Comparison of ENCODE assay signal across 15 cellular contexts in the genomic region with DNA sequence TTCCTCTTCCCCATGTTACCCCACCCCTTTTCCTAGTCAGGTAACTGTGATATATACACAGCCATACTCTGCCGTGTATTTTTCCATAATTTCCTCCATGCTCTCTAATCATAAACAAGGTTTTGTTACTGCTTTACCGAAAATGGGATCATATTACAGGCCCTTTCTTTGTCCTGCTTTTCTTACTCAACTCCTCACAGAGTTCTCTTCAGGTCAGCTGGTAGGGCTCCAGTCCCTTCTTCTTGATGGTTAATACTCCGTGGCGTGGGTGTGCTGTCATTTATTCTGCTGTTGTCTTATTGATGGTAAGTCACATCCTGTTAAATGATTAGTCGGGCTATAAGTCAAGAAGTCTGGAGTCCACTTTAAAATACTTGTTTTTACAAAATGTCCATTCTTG. TPM values are rescaled to one million over a fixed set of nuclear protein-coding genes. Genes with fewer than 3 reads are reported as not detected.
DNase-seq lines count a peak whose midpoint lies in the region; ATAC-seq, FAIRE-seq and TF ChIP-seq lines count a peak whose summit lies in the region.
"Had no signal": no experiment of that assay in that cellular context is flagged by ENCODE, and none has a peak within 500 bp of the region (broad histone marks: within the 10 kb centered on the region; RNA-seq: fewer than 3 reads in every experiment).

No MANE protein-coding gene starts in this region.

- intact Hi-C loops in MCF 10A (cut with micrococcal nuclease) = no loop called here

- POLR2A ChIA-PET in MCF 10A (lab: Yijun Ruan, JAX) = interaction anchor here (1.4 to 1.5 kb wide), 2 partner anchors 15 to 27 kb away, joined by 3 read pairs; no protein-coding TSS in a partner anchor

- DNase-seq in AG10803 (ENCODE audit: low read depth) (peak; percentile 58), HTR-8/SVneo (ENCODE audit: insufficient read length, low spot score) (peak; percentile 47), MCF 10A (ENCODE audit: unreplicated experiment) (peak; percentile 61), kidney tubule cell (ENCODE audit: low spot score) (peak; percentile 13), SHP77 (lab: John Stamatoyannopoulos, UW) (no peak)
- no peak for DNase-seq in T-helper 2 cell treated with Interferon-gamma antibody and Interleukin-4, amounts not matched to agents 5 μg/mL and 100 μg/mL, for 36 hours (ENCODE audit: low spot score)
- DNase-seq: activated CD4-positive, alpha-beta T cell treated with anti-CD3 and anti-CD28 coated beads, Interleukin-2, amount 50 U/mL, for 1 hour; activated gamma-delta T cell treated with Interleukin-2 at 50 U/mL for 16 hours; T-cell had no signal

- no peak for FAIRE-seq in HTR-8/SVneo (lab: Jason Lieb, UNC)
- FAIRE-seq: urothelium cell line had no signal

- peaks cover 22% of the 10 kb centered on the region for H3K36me3 Mint-ChIP-seq in MCF 10A (ENCODE audit: insufficient read depth, unreplicated experiment)
- H3K36me3 Mint-ChIP-seq in T-helper 2 cell treated with Interferon-gamma antibody and Interleukin-4, amounts not matched to agents 5 μg/mL and 100 μg/mL, for 36 hours (ENCODE audit: low read depth) = peaks cover 12% of the 10 kb centered on the region

- H3K27ac Mint-ChIP-seq in MCF 10A (ENCODE audit: low read depth, unreplicated experiment) = peak overlapping the region; percentile 12
- no peak overlapping the region for H3K27ac Mint-ChIP-seq in T-helper 2 cell treated with Interferon-gamma antibody and Interleukin-4, amounts not matched to agents 5 μg/mL and 100 μg/mL, for 36 hours
- H3K27ac Mint-ChIP-seq: dendritic cell treated with granulocyte-macrophage colony-stimulating factor and Interleukin-4, amounts not matched to agents 40 ng/mL and 50 ng/mL, for 4 days had no signal

- CTCF ChIA-PET in MCF 10A (lab: Yijun Ruan, JAX) = no interaction called here

- ATAC-seq in HG02870 (IDR thresholded peaks at IDR 0.05; ENCODE audit: unreplicated experiment) (no peak), HG02884 (IDR thresholded peaks at IDR 0.05; ENCODE audit: unreplicated experiment) (no peak)
- ATAC-seq: HCT116, T-cell had no signal

- no peak overlapping the region for H3K4me3 Mint-ChIP-seq in MCF 10A (ENCODE audit: unreplicated experiment)
- H3K4me3 Mint-ChIP-seq in T-helper 2 cell treated with Interferon-gamma antibody and Interleukin-4, amounts not matched to agents 5 μg/mL and 100 μg/mL, for 36 hours = no peak overlapping the region
- H3K4me3 Mint-ChIP-seq: CD14-positive monocyte; dendritic cell treated with granulocyte-macrophage colony-stimulating factor and Interleukin-4, amounts not matched to agents 40 ng/mL and 50 ng/mL, for 4 days; T-cell had no signal

- peaks cover 18% of the 10 kb centered on the region for H3K4me1 Mint-ChIP-seq in MCF 10A (ENCODE audit: insufficient read depth, unreplicated experiment)
- H3K4me1 Mint-ChIP-seq in T-helper 2 cell treated with Interferon-gamma antibody and Interleukin-4, amounts not matched to agents 5 μg/mL and 100 μg/mL, for 36 hours (ENCODE audit: low read depth) = peaks cover 19% of the 10 kb centered on the region
- H3K4me1 Mint-ChIP-seq: CD14-positive monocyte had no signal

- H3K9me3 Mint-ChIP-seq in MCF 10A (ENCODE audit: unreplicated experiment) = no peaks in the 10 kb centered on the region
- H3K9me3 Mint-ChIP-seq in T-helper 2 cell treated with Interferon-gamma antibody and Interleukin-4, amounts not matched to agents 5 μg/mL and 100 μg/mL, for 36 hours = no peaks in the 10 kb centered on the region
- H3K9me3 Mint-ChIP-seq: CD14-positive monocyte; dendritic cell treated with granulocyte-macrophage colony-stimulating factor and Interleukin-4, amounts not matched to agents 40 ng/mL and 50 ng/mL, for 4 days; T-cell had no signal

- H3K4me3 ChIP-seq in AG10803 (ENCODE audit: low read length) = no peak overlapping the region

- H3K27me3 Mint-ChIP-seq in MCF 10A (ENCODE audit: insufficient read depth, unreplicated experiment) = no peaks in the 10 kb centered on the region
- no peaks in the 10 kb centered on the region for H3K27me3 Mint-ChIP-seq in T-helper 2 cell treated with Interferon-gamma antibody and Interleukin-4, amounts not matched to agents 5 μg/mL and 100 μg/mL, for 36 hours (ENCODE audit: low read depth)
- H3K27me3 Mint-ChIP-seq: T-cell had no signal

- no TSS peak for BruUV-seq in MCF 10A (replicated peaks; lab: Mats Ljungman, UMichigan)

- TF ChIP-seq CTCF in AG10803 (conservative IDR thresholded peaks at IDR 0.05; ENCODE audit: low read length) = no peak
- TF ChIP-seq CTCF in MCF 10A (IDR thresholded peaks at IDR 0.05; ENCODE audit: unreplicated experiment) = no peak

RNA-seq across cellular contexts. Expression of a gene that starts 24.9 kb away (rescaled TPM):
- not detected in 2 replicates for total RNA-seq in MCF 10A (2022)

RNA-seq across cellular contexts. Expression of a gene that starts 43.9 kb away (rescaled TPM):
- total RNA-seq in MCF 10A (2022) = 36.9 and 43.1 TPM in 2 replicates

RNA-seq across cellular contexts. Expression of a gene that starts 55.0 kb away (rescaled TPM):
- 53.6 and 54.9 TPM in 2 replicates for total RNA-seq in MCF 10A (2022)

RNA-seq across cellular contexts. Expression of a gene that starts 56.4 kb away (rescaled TPM):
- 74.9 and 78.2 TPM in 2 replicates for total RNA-seq in MCF 10A (2022)

Comparison
In these comparisons a context has a peak if more than half of its experiments do, and no peak if none do; other contexts are left out.
1. DNase-seq: peak in AG10803 (single experiment), HTR-8/SVneo (single experiment), MCF 10A (single experiment) and kidney tubule cell (single experiment); none in T-helper 2 cell treated with Interferon-gamma antibody and Interleukin-4, amounts not matched to agents 5 μg/mL and 100 μg/mL, for 36 hours (single experiment) and SHP77 (0 of 2).